8 cellular contexts compared by ENCODE assay signal in genomic region chr1:39081266-39082139, GRCh38. TPM values are rescaled to one million over a fixed set of nuclear protein-coding genes. Genes with fewer than 3 reads are reported as not detected.
DNase-seq lines count a peak whose midpoint lies in the region; ATAC-seq and TF ChIP-seq lines count a peak whose summit lies in the region.

No MANE protein-coding gene starts in this region.

- no peaks in the 10 kb centered on the region for H3K9me3 Mint-ChIP-seq in activated T-cell treated with anti-CD3 and anti-CD28 coated beads, Interleukin-2, amount 50 U/mL, for 4 hours

- H3K27me3 ChIP-seq in cardiac muscle cell: peaks cover 19% of the 10 kb centered on the region

- no peaks in the 10 kb centered on the region for H3K9me3 ChIP-seq in cardiac muscle cell (ENCODE audit: low read depth)

- DNase-seq in COLO668 (lab: John Stamatoyannopoulos, UW; ENCODE audit: unreplicated experiment) (peak; percentile 84), HuH-7.5 (ENCODE audit: low spot score) (peak; percentile 50), cardiac muscle cell (ENCODE audit: low read depth in 1 of 2, low spot score in 1 of 2) (peak in 1 of 2 donors; percentile 67), retina (peak; percentile 73), HT-29 (ENCODE audit: low spot score) (no peak)
- no peak for DNase-seq in activated T-cell treated with anti-CD3 and anti-CD28 coated beads, Interleukin-2, amount 50 U/mL, for 4 hours

- TF ChIP-seq CTCF in cardiac muscle cell (IDR thresholded peaks at IDR 0.05; ENCODE audit: low read depth, low read length): no peak

- peak; percentile 70 to 77 for ATAC-seq in activated T-cell treated with anti-CD3 and anti-CD28 coated beads, Interleukin-2, amount 50 U/mL, for 4 hours
- ATAC-seq in HG02759 (IDR thresholded peaks at IDR 0.05; ENCODE audit: unreplicated experiment) (no peak), HG02610 (IDR thresholded peaks at IDR 0.05; ENCODE audit: unreplicated experiment) (no peak)

- H3K36me3 ChIP-seq in cardiac muscle cell: no peaks in the 10 kb centered on the region

- peaks cover 3% of the 10 kb centered on the region for H3K4me1 ChIP-seq in cardiac muscle cell (ENCODE audit: low read depth)

- H3K36me3 Mint-ChIP-seq in activated T-cell treated with anti-CD3 and anti-CD28 coated beads, Interleukin-2, amount 50 U/mL, for 4 hours (ENCODE audit: insufficient read depth): no peaks in the 10 kb centered on the region

- H3K4me3 ChIP-seq in cardiac muscle cell: peak overlapping the region; percentile 95

- peaks cover 7% of the 10 kb centered on the region for H3K4me1 Mint-ChIP-seq in activated T-cell treated with anti-CD3 and anti-CD28 coated beads, Interleukin-2, amount 50 U/mL, for 4 hours (ENCODE audit: low read depth)

- no peak overlapping the region for H3K27ac ChIP-seq in cardiac muscle cell

- no peak overlapping the region for H3K4me3 Mint-ChIP-seq in activated T-cell treated with anti-CD3 and anti-CD28 coated beads, Interleukin-2, amount 50 U/mL, for 4 hours

- peaks cover 34% of the 10 kb centered on the region for H3K27me3 Mint-ChIP-seq in activated T-cell treated with anti-CD3 and anti-CD28 coated beads, Interleukin-2, amount 50 U/mL, for 4 hours (ENCODE audit: low read depth)

RNA-seq across cellular contexts. Expression of gene NDUFS5, which starts 55.4 kb away (rescaled TPM):
- total RNA-seq in activated T-cell treated with anti-CD3 and anti-CD28 coated beads, Interleukin-2, amount 50 U/mL, for 4 hours: 100 to 1,000 TPM; 161 to 226 (median 205) TPM
- total RNA-seq in cardiac muscle cell: 978 and 1,045 TPM in 2 replicates
- 921 and 1,004 TPM in 2 replicates for polyA plus RNA-seq in cardiac muscle cell
- total RNA-seq in HT-29 (2014; rRNA removed; shearing (Covaris generic)): 427 and 450 TPM in 2 replicates

Comparison
In these comparisons a context has a peak if more than half of its experiments do, and no peak if none do; other contexts are left out.
1. DNase-seq: peak in COLO668 (single experiment), HuH-7.5 (single experiment) and retina (single experiment); none in activated T-cell treated with anti-CD3 and anti-CD28 coated beads, Interleukin-2, amount 50 U/mL, for 4 hours (single experiment) and HT-29 (single experiment).
2. ATAC-seq: peak in activated T-cell treated with anti-CD3 and anti-CD28 coated beads, Interleukin-2, amount 50 U/mL, for 4 hours (2 of 2); none in HG02759 (single experiment) and HG02610 (single experiment).